In genomic region chr11:36500315-36500721, GRCh38 we compare ENCODE assay signal across 9 cellular contexts. TPM values are rescaled to one million over a fixed set of nuclear protein-coding genes. Genes with fewer than 3 reads are reported as not detected.
DNase-seq lines count a peak whose midpoint lies in the region; ATAC-seq, FAIRE-seq and TF ChIP-seq lines count a peak whose summit lies in the region.
"Had no signal": no experiment of that assay in that cellular context is flagged by ENCODE, and none has a peak within 500 bp of the region (broad histone marks: within the 10 kb centered on the region; RNA-seq: fewer than 3 reads in every experiment).

No MANE protein-coding gene starts in this region.

- no peaks in the 10 kb centered on the region for H3K9me3 ChIP-seq in adrenal gland (replicated peaks in 1 of 3)
- H3K9me3 ChIP-seq in keratinocyte (ENCODE audit: control insufficient read depth, low read depth, low read length): no peaks in the 10 kb centered on the region

- no peak for TF ChIP-seq POLR2A in adrenal gland (IDR thresholded peaks at IDR 0.05)

- H3K27ac ChIP-seq in adrenal gland (peak overlapping the region in 2 of 5 donors; percentile 48 to 61), keratinocyte (ENCODE audit: control insufficient read depth, insufficient read depth, low read length) (peak overlapping the region; percentile 45)
- H3K27ac ChIP-seq: SK-N-MC had no signal

- H3K27me3 ChIP-seq in adrenal gland: no peaks in the 10 kb centered on the region
- H3K27me3 ChIP-seq in keratinocyte (ENCODE audit: control insufficient read depth, extremely low read depth, insufficient read depth, low read length): no peaks in the 10 kb centered on the region

- 13 to 26% (median 22%) methylated on average over 1 of the region's 1 CpG for WGBS in adrenal gland, 4 donors

- H2AFZ ChIP-seq in keratinocyte (ENCODE audit: control insufficient read depth, low read length): no peak overlapping the region

- peak; percentile 97 for ATAC-seq in GM21423 (IDR thresholded peaks at IDR 0.05; ENCODE audit: unreplicated experiment)
- ATAC-seq in HG03575 (IDR thresholded peaks at IDR 0.05; ENCODE audit: extremely low read depth, insufficient number of reproducible peaks, low FRiP score, unreplicated experiment): peak; percentile 96

- no peaks in the 10 kb centered on the region for H4K20me1 ChIP-seq in keratinocyte (ENCODE audit: control insufficient read depth, extremely low read depth, insufficient read depth, low read length)

- H3K9ac ChIP-seq in keratinocyte (ENCODE audit: control insufficient read depth, extremely low read depth, insufficient read depth, low read length): no peak overlapping the region

- H3K4me1 ChIP-seq in adrenal gland (replicated peaks in 1 of 2) (peaks cover 19 to 38% of the 10 kb centered on the region in 2 donors), keratinocyte (ENCODE audit: control insufficient read depth, extremely low read depth, insufficient read depth, low read length) (peaks cover 18% of the 10 kb centered on the region)

- no peaks in the 10 kb centered on the region for H3K27me3 Mint-ChIP-seq in T-helper 2 cell treated with Interferon-gamma antibody and Interleukin-4, amounts not matched to agents 5 μg/mL and 100 μg/mL, for 36 hours (ENCODE audit: low read depth)

- intact Hi-C loops in adrenal gland (cut with DNase I): no loop called here

- peak; percentile 83 for FAIRE-seq in keratinocyte (lab: Jason Lieb, UNC)

- DNase-seq in Daoy (ENCODE audit: low read depth): peak; percentile 88
- DNase-seq in adrenal gland: peak; percentile 36 to 74 (median 58)
- DNase-seq in keratinocyte (ENCODE audit: low read depth, low spot score): peak; percentile 26
- no peak for DNase-seq in RPMI8226
- DNase-seq in stimulated activated CD4-positive, alpha-beta T cell treated with anti-CD3 and anti-CD28 coated beads, Interleukin-12 subunit alpha, Interleukin-12 subunit beta, amount 100 ng/mL, for 4 hours: no peak
- DNase-seq in T-helper 2 cell treated with Interferon-gamma antibody and Interleukin-4, amounts not matched to agents 5 μg/mL and 100 μg/mL, for 36 hours (ENCODE audit: low spot score): no peak

- no peaks in the 10 kb centered on the region for H3K9me3 Mint-ChIP-seq in T-helper 2 cell treated with Interferon-gamma antibody and Interleukin-4, amounts not matched to agents 5 μg/mL and 100 μg/mL, for 36 hours

- peaks cover 28% of the 10 kb centered on the region for H3K36me3 Mint-ChIP-seq in T-helper 2 cell treated with Interferon-gamma antibody and Interleukin-4, amounts not matched to agents 5 μg/mL and 100 μg/mL, for 36 hours (ENCODE audit: low read depth)

- TF ChIP-seq CTCF in adrenal gland (IDR thresholded peaks at IDR 0.05) (no peak), keratinocyte (optimal IDR thresholded peaks at IDR 0.05 in 1 of 3, IDR thresholded peaks at IDR 0.05 in 1 of 3, conservative IDR thresholded peaks at IDR 0.05 in 1 of 3; ENCODE audit: extremely low read depth in 1 of 3, insufficient read depth in 2 of 3, low read length in 3 of 3) (no peak)

- dilution Hi-C loops in keratinocyte (cut with MboI; ENCODE audit: extremely low pct_ligation_motif_present, low sequenced_read_pairs): no loop called here

- H3K4me3 Mint-ChIP-seq in T-helper 2 cell treated with Interferon-gamma antibody and Interleukin-4, amounts not matched to agents 5 μg/mL and 100 μg/mL, for 36 hours: no peak overlapping the region

- H3K79me2 ChIP-seq in keratinocyte (ENCODE audit: control insufficient read depth, insufficient read depth, low read length): peaks cover 45% of the 10 kb centered on the region

- H3K36me3 ChIP-seq in adrenal gland (replicated peaks in 1 of 2) (peaks cover 0 to 40% of the 10 kb centered on the region in 2 donors), keratinocyte (ENCODE audit: control insufficient read depth in 2 of 2, extremely low read depth in 1 of 2, insufficient read depth in 2 of 2, low read length in 2 of 2) (peaks cover 4 to 10% of the 10 kb centered on the region in 2 experiments)

- H3K4me2 ChIP-seq in keratinocyte (ENCODE audit: control insufficient read depth, extremely low read depth, insufficient read depth, low read depth, low read length): peak overlapping the region; percentile 60

- no peak overlapping the region for H3K27ac Mint-ChIP-seq in T-helper 2 cell treated with Interferon-gamma antibody and Interleukin-4, amounts not matched to agents 5 μg/mL and 100 μg/mL, for 36 hours

- peaks cover 13% of the 10 kb centered on the region for H3K4me1 Mint-ChIP-seq in T-helper 2 cell treated with Interferon-gamma antibody and Interleukin-4, amounts not matched to agents 5 μg/mL and 100 μg/mL, for 36 hours (ENCODE audit: low read depth)

- H3K9me1 ChIP-seq in keratinocyte (ENCODE audit: control insufficient read depth, extremely low read depth, insufficient read depth, low read length): no peaks in the 10 kb centered on the region

- no peak overlapping the region for H3K4me3 ChIP-seq in adrenal gland
- no peak overlapping the region for H3K4me3 ChIP-seq in keratinocyte (ENCODE audit: control insufficient read depth in 2 of 3, extremely low read depth in 1 of 3, insufficient read depth in 2 of 3, low read depth in 1 of 3, low read length in 3 of 3)
- H3K4me3 ChIP-seq: SK-N-MC had no signal

RNA-seq across cellular contexts. Expression of gene TRAF6, which starts 9.8 kb away (rescaled TPM):
- 4.5 and 8.2 TPM in 2 replicates for total RNA-seq in Daoy (2014; rRNA removed; shearing (Covaris generic))
- 10 to 100 TPM; 11.6 to 18.5 (median 17.2) TPM for total RNA-seq in adrenal gland
- polyA plus RNA-seq in adrenal gland (10 to 100 TPM in 1 of 3 donors, 1 to 10 TPM in 2; 2.3 to 11.4 (median 2.7) TPM), keratinocyte (12.6 to 15.1 TPM (median 12.6 TPM) in 3 replicates)
- 3.7 TPM for polyA plus RNA-seq in keratinocyte (2011; ENCODE audit: low read depth)
- polyA plus RNA-seq in keratinocyte (2011; cell fraction: cytosol; rRNA removed): 6.2 and 11.2 TPM in 2 replicates
- polyA plus RNA-seq in keratinocyte (2011; cell fraction: nucleus; rRNA removed): 17.4 and 19.0 TPM in 2 replicates
- polyA plus RNA-seq in keratinocyte (2012; ENCODE audit: low replicate concordance): 8.9 and 9.2 TPM in 2 replicates
- polyA minus RNA-seq in keratinocyte: 18.3 to 21.8 TPM (median 20.6 TPM) in 3 replicates
- polyA minus RNA-seq in keratinocyte (2011; cell fraction: cytosol; rRNA and poly(A)+ RNA removed): 8.8 TPM
- 14.0 and 23.5 TPM in 2 replicates for polyA minus RNA-seq in keratinocyte (2011; cell fraction: nucleus; rRNA and poly(A)+ RNA removed)

Comparison
In these comparisons a context has a peak if more than half of its experiments do, and no peak if none do; other contexts are left out.
1. DNase-seq: peak in Daoy (single experiment), adrenal gland (7 of 7) and keratinocyte (single experiment); none in RPMI8226 (single experiment), stimulated activated CD4-positive, alpha-beta T cell treated with anti-CD3 and anti-CD28 coated beads, Interleukin-12 subunit alpha, Interleukin-12 subunit beta, amount 100 ng/mL, for 4 hours (single experiment) and T-helper 2 cell treated with Interferon-gamma antibody and Interleukin-4, amounts not matched to agents 5 μg/mL and 100 μg/mL, for 36 hours (single experiment).